Comparison of ENCODE assay signal across 12 cellular contexts in the genomic region with DNA sequence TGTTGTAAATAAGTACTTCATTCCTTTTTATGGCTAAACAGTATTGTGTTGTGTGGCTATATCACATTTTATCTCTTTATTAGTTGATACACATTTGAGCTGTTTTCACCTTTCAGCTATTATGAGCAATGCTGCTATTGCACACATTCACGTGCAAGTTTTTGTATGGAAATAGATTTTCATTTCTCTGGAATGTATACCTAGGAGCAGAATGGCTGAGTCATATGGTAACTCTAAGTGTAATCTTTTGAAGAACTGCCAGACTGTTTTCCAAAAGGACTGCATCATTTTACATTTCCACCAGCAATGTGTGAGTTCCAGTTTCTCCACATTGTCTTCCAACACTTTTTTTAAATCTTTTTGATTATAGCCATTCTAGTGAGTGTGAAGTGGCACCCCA.
DNase-seq lines count a peak whose midpoint lies in the region; ATAC-seq and TF ChIP-seq lines count a peak whose summit lies in the region.
"Had no signal": no experiment of that assay in that cellular context is flagged by ENCODE, and none has a peak within 500 bp of the region (broad histone marks: within the 10 kb centered on the region; RNA-seq: fewer than 3 reads in every experiment).

No MANE protein-coding gene starts in this region.

- H3K27ac ChIP-seq in breast epithelium: no peak overlapping the region
- peak overlapping the region; percentile 57 for H3K27ac ChIP-seq in SJSA1
- H3K27ac ChIP-seq in upper lobe of right lung: no peak overlapping the region

- H3K9me3 ChIP-seq in breast epithelium (no peaks in the 10 kb centered on the region), SJSA1 (replicated peaks) (0 out of 2 replicates have a peak, but pooled peaks cover 2% of the 10 kb centered on the region), upper lobe of right lung (no peaks in the 10 kb centered on the region)

- peaks cover 8% of the 10 kb centered on the region for H3K9me3 Mint-ChIP-seq in MCF 10A (ENCODE audit: unreplicated experiment)

- H3K4me3 ChIP-seq in breast epithelium (no peak overlapping the region), SJSA1 (no peak overlapping the region), upper lobe of right lung (no peak overlapping the region)

- no peak for TF ChIP-seq POLR2A in breast epithelium (IDR thresholded peaks at IDR 0.05)

- BruUV-seq in MCF 10A (replicated peaks; lab: Mats Ljungman, UMichigan): no TSS peak

- CTCF ChIA-PET in MCF 10A (lab: Yijun Ruan, JAX): interaction anchor here (0.6 to 1.1 kb wide), 2 partner anchors 9 to 14 kb away, joined by 3 to 5 read pairs; no protein-coding TSS in a partner anchor

- peaks cover 6% of the 10 kb centered on the region for H3K36me3 Mint-ChIP-seq in MCF 10A (ENCODE audit: insufficient read depth, unreplicated experiment)

- no peaks in the 10 kb centered on the region for H3K36me3 ChIP-seq in breast epithelium
- no peaks in the 10 kb centered on the region for H3K36me3 ChIP-seq in SJSA1
- H3K36me3 ChIP-seq in upper lobe of right lung: no peaks in the 10 kb centered on the region

- intact Hi-C loops in MCF 10A (cut with micrococcal nuclease) (loop anchor here (1.0 to 5.0 kb wide), 2 partner anchors 60 to 131 kb away; no protein-coding TSS in a partner anchor), breast epithelium (cut with DNase I; ENCODE audit: low total_unique reads) (no loop called here), upper lobe of right lung (cut with DNase I) (no loop called here)

- no peaks in the 10 kb centered on the region for H3K27me3 Mint-ChIP-seq in MCF 10A (ENCODE audit: insufficient read depth, unreplicated experiment)

- TF ChIP-seq CTCF in MCF 10A (IDR thresholded peaks at IDR 0.05; ENCODE audit: unreplicated experiment): no peak
- no peak for TF ChIP-seq CTCF in breast epithelium (IDR thresholded peaks at IDR 0.05)
- TF ChIP-seq CTCF in upper lobe of right lung (IDR thresholded peaks at IDR 0.05): no peak

- H3K27me3 ChIP-seq in breast epithelium (no peaks in the 10 kb centered on the region), SJSA1 (replicated peaks) (no peaks in the 10 kb centered on the region), upper lobe of right lung (no peaks in the 10 kb centered on the region)

- H3K4me1 ChIP-seq in breast epithelium: no peaks in the 10 kb centered on the region
- peaks cover 40% of the 10 kb centered on the region for H3K4me1 ChIP-seq in SJSA1 (replicated peaks)
- no peaks in the 10 kb centered on the region for H3K4me1 ChIP-seq in upper lobe of right lung

- H3K27ac Mint-ChIP-seq in MCF 10A (ENCODE audit: low read depth, unreplicated experiment): peak overlapping the region; percentile 75

- ATAC-seq in GM21390 (IDR thresholded peaks at IDR 0.05; ENCODE audit: unreplicated experiment) (no peak), upper lobe of right lung (no peak), HG03469 (IDR thresholded peaks at IDR 0.05; ENCODE audit: unreplicated experiment) (no peak)

- DNase-seq in MCF 10A (ENCODE audit: unreplicated experiment): peak; percentile 87
- DNase-seq in breast epithelium (ENCODE audit: low spot score in 2 of 2): no peak
- DNase-seq in SJSA1 (ENCODE audit: low read depth in 1 of 2, low spot score in 2 of 2): peak in 1 of 2 experiments; percentile 53
- peak; percentile 71 for DNase-seq in fibroblast of peridontal ligament (ENCODE audit: extremely low read depth)
- no peak for DNase-seq in upper lobe of right lung
- no peak for DNase-seq in pons (ENCODE audit: low spot score)
- DNase-seq: activated CD8-positive, alpha-beta memory T cell treated with anti-CD3 and anti-CD28 coated beads, Interleukin-2, amount 50 U/mL, for 4 hours; DMS153; MM.1S; NCI-H2227 treated with DMSO at 0.1 percent for 48 hours had no signal

- H3K4me3 Mint-ChIP-seq in MCF 10A (ENCODE audit: unreplicated experiment): no peak overlapping the region

- POLR2A ChIA-PET in MCF 10A (lab: Yijun Ruan, JAX): interaction anchor here (0.6 to 2.2 kb wide), 25 partner anchors 9 to 265 kb away, joined by 3 to 17 read pairs (median 4); a partner anchor contains a TSS

- peaks cover 17% of the 10 kb centered on the region for H3K4me1 Mint-ChIP-seq in MCF 10A (ENCODE audit: insufficient read depth, unreplicated experiment)

Comparison
In these comparisons a context has a peak if more than half of its experiments do, and no peak if none do; other contexts are left out.
1. DNase-seq: peak in MCF 10A (single experiment) and fibroblast of peridontal ligament (single experiment); none in breast epithelium (0 of 2), upper lobe of right lung (single experiment) and pons (single experiment).